Comparison of ENCODE assay signal across 26 cellular contexts in the genomic region with DNA sequence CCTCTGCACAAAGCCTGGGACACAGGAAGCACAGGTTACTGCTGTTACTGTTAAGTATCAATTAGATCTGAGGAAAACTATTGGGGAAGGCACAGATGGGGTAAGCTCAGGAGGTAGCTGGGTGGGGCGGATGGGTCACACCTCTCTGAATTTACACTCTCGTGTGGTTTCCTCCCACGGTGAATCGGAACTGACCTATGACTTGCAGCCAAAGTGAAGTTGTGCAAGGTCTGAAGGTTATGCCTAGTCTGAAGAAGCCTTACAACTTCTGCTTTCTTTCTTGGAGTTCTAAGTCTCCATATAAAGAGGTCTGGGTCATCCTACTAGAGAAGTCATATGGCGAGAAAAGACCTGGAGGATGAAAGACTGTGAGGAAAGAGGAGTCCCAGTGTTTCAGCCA. TPM values are rescaled to one million over a fixed set of nuclear protein-coding genes. Genes with fewer than 3 reads are reported as not detected.
DNase-seq lines count a peak whose midpoint lies in the region; ATAC-seq and TF ChIP-seq lines count a peak whose summit lies in the region.
"Had no signal": no experiment of that assay in that cellular context is flagged by ENCODE, and none has a peak within 500 bp of the region (broad histone marks: within the 10 kb centered on the region; RNA-seq: fewer than 3 reads in every experiment).

No MANE protein-coding gene starts in this region.

- no peak for ATAC-seq in GM21717 (IDR thresholded peaks at IDR 0.05; ENCODE audit: unreplicated experiment)
- ATAC-seq in HG03139 (IDR thresholded peaks at IDR 0.05; ENCODE audit: unreplicated experiment) = no peak
- ATAC-seq: GM23338, T-helper 17 cell had no signal

- peak overlapping the region; percentile 35 for H3K27ac Mint-ChIP-seq in glutamatergic neuron (ENCODE audit: unreplicated experiment)
- H3K27ac Mint-ChIP-seq: CD4-positive, alpha-beta memory T cell; GM23338; H9; HFFc6; IgD-negative memory B cell; T-helper 17 cell had no signal

- no peak for TF ChIP-seq CTCF in HL-60 (IDR thresholded peaks at IDR 0.05; ENCODE audit: insufficient read depth, low read length)
- no peak for TF ChIP-seq CTCF in NB4 (IDR thresholded peaks at IDR 0.05; ENCODE audit: low read depth, low read length)
- no peak for TF ChIP-seq CTCF in glutamatergic neuron (IDR thresholded peaks at IDR 0.05; ENCODE audit: partially characterized antibody, unreplicated experiment)

- peak; percentile 18 to 36 for DNase-seq in HL-60 (ENCODE audit: low read depth in 1 of 2, low spot score in 1 of 2)
- peak; percentile 66 for DNase-seq in NB4 (ENCODE audit: low read depth)
- peak; percentile 14 for DNase-seq in SKM-1 (lab: John Stamatoyannopoulos, UW; ENCODE audit: unreplicated experiment)
- no peak for DNase-seq in glutamatergic neuron
- no peak for DNase-seq in NCI-H2029 (lab: John Stamatoyannopoulos, UW)
- no peak for DNase-seq in nucleus accumbens (lab: John Stamatoyannopoulos, UW)
- DNase-seq: CD4-positive, alpha-beta memory T cell; COR-L47; DMS53; H9; HFFc6; MM.1S; NCI-H1105 treated with DMSO at 0.1 percent for 48 hours; NCI-H146; NCI-H1930; NCI-H526 treated with DMSO at 0.1 percent for 48 hours; PC-9; Right ventricle myocardium superior; RPMI8226; T-helper 17 cell had no signal

- no peak for TF ChIP-seq POLR2A in NB4 (IDR thresholded peaks at IDR 0.05; ENCODE audit: extremely low read depth, insufficient read length)

- H3K36me3 Mint-ChIP-seq in glutamatergic neuron (ENCODE audit: unreplicated experiment) = no peaks in the 10 kb centered on the region
- H3K36me3 Mint-ChIP-seq: CD4-positive, alpha-beta memory T cell; IgD-negative memory B cell had no signal

- H3K4me3 ChIP-seq in HL-60 (replicated peaks; ENCODE audit: insufficient read depth, low read length) (no peak overlapping the region), NB4 (ENCODE audit: low read depth, low read length) (no peak overlapping the region)
- H3K4me3 ChIP-seq: BLaER1 treated with 17β-estradiol and CSF1 and Interleukin-3, amounts not matched to agents 10 nM and 100 nM; GM23338; PC-9 had no signal

- peaks cover 8% of the 10 kb centered on the region for H3K27me3 Mint-ChIP-seq in glutamatergic neuron (ENCODE audit: unreplicated experiment)

- no peak overlapping the region for H3K27ac ChIP-seq in HL-60 (replicated peaks)
- H3K27ac ChIP-seq: BLaER1 treated with 17β-estradiol and CSF1 and Interleukin-3, amounts not matched to agents 10 nM and 100 nM; KMS-11; PC-9 had no signal

- H3K27me3 ChIP-seq in HL-60 (ENCODE audit: insufficient read depth, poor library complexity, severe bottlenecking) = no peaks in the 10 kb centered on the region
- H3K27me3 ChIP-seq: BLaER1 treated with 17β-estradiol and CSF1 and Interleukin-3, amounts not matched to agents 10 nM and 100 nM had no signal

- peaks cover 5% of the 10 kb centered on the region for H3K9me3 Mint-ChIP-seq in glutamatergic neuron (ENCODE audit: unreplicated experiment)
- H3K9me3 Mint-ChIP-seq: GM23338, H9, HFFc6 had no signal

- peaks cover 16% of the 10 kb centered on the region for H3K4me1 Mint-ChIP-seq in glutamatergic neuron (ENCODE audit: low read depth, unreplicated experiment)
- H3K4me1 Mint-ChIP-seq: T-helper 17 cell had no signal

- H3K4me3 Mint-ChIP-seq in glutamatergic neuron (ENCODE audit: unreplicated experiment) = no peak overlapping the region
- H3K4me3 Mint-ChIP-seq: CD4-positive, alpha-beta memory T cell; GM23338; H9; HFFc6; IgD-negative memory B cell; T-helper 17 cell had no signal

RNA-seq across cellular contexts. Expression of gene GPATCH2L, which starts 25.7 kb away (rescaled TPM):
- 115 TPM for total RNA-seq in glutamatergic neuron (ENCODE audit: unreplicated experiment)

Comparison
In these comparisons a context has a peak if more than half of its experiments do, and no peak if none do; other contexts are left out.
1. DNase-seq: peak in HL-60 (2 of 2), NB4 (single experiment) and SKM-1 (single experiment); none in glutamatergic neuron (single experiment), NCI-H2029 (single experiment) and nucleus accumbens (0 of 56).